In genomic region chr19:19606021-19606420, GRCh38 we compare ENCODE assay signal across 8 cellular contexts. TPM values are rescaled to one million over a fixed set of nuclear protein-coding genes. Genes with fewer than 3 reads are reported as not detected.
DNase-seq lines count a peak whose midpoint lies in the region; ATAC-seq, FAIRE-seq and TF ChIP-seq lines count a peak whose summit lies in the region.
"Had no signal": no experiment of that assay in that cellular context is flagged by ENCODE, and none has a peak within 500 bp of the region (broad histone marks: within the 10 kb centered on the region; RNA-seq: fewer than 3 reads in every experiment).

No MANE protein-coding gene starts in this region.

- SMC1A ChIA-PET in GM12878 (lab: Charles Lee; ENCODE audit: uncharacterized antibody, unreplicated experiment), result interaction anchor here (0.7 to 2.0 kb wide), 2 partner anchors 15 to 74 kb away, joined by 4 to 5 read pairs; no protein-coding TSS in a partner anchor

- H3K79me2 ChIP-seq in HCT116 (ENCODE audit: insufficient read depth, low read length) (peaks cover 8% of the 10 kb centered on the region), GM12878 (ENCODE audit: control insufficient read depth, insufficient read depth, low read length) (peaks cover 1% of the 10 kb centered on the region)

- H3K9me3 ChIP-seq in HCT116 (ENCODE audit: control insufficient read depth in 1 of 2, insufficient read depth in 1 of 2, low read depth in 1 of 2, low read length in 2 of 2) (no peaks in the 10 kb centered on the region), GM12878 (replicated peaks; ENCODE audit: control insufficient read depth, insufficient read depth, low read length) (no peaks in the 10 kb centered on the region)
- H3K9me3 ChIP-seq: thoracic aorta had no signal

- intact Hi-C loops in HCT116 (cut with micrococcal nuclease), result no loop called here
- intact Hi-C loops in GM12878 (cut with micrococcal nuclease; ENCODE audit: unreplicated experiment), result no loop called here

- H3K36me3 ChIP-seq in HCT116 (ENCODE audit: control insufficient read depth in 1 of 2, insufficient read depth in 2 of 2, low read length in 2 of 2) (no peaks in the 10 kb centered on the region; a peak in 1 of 4 replicates), GM12878 (ENCODE audit: control insufficient read depth in 2 of 2, insufficient read depth in 2 of 2, low read length in 1 of 2) (peaks cover 0 to 3% of the 10 kb centered on the region in 2 experiments; a peak in 2 of 4 replicates)
- H3K36me3 ChIP-seq: thoracic aorta had no signal

- in situ Hi-C loops in GM12878 (cut with MboI), result no loop called here

- H2AFZ ChIP-seq in HCT116 (ENCODE audit: low read depth, low read length, poor library complexity, severe bottlenecking) (no peak overlapping the region), GM12878 (ENCODE audit: control insufficient read depth, low read depth, low read length) (no peak overlapping the region)

- no peaks in the 10 kb centered on the region for H4K20me1 ChIP-seq in HCT116 (ENCODE audit: insufficient read depth)
- no peaks in the 10 kb centered on the region for H4K20me1 ChIP-seq in GM12878 (ENCODE audit: control insufficient read depth, insufficient read depth)

- TF ChIP-seq CTCF in HCT116 (IDR thresholded peaks at IDR 0.05 in 2 of 3, conservative IDR thresholded peaks at IDR 0.05 in 1 of 3; ENCODE audit: borderline replicate concordance in 1 of 3, insufficient read depth in 1 of 3, low read depth in 2 of 3, low read length in 2 of 3), result no peak
- no peak for TF ChIP-seq CTCF in RWPE1 (conservative IDR thresholded peaks at IDR 0.05; ENCODE audit: low read depth)
- TF ChIP-seq CTCF in GM12878 (IDR thresholded peaks at IDR 0.05 in 2 of 3, conservative IDR thresholded peaks at IDR 0.05 in 1 of 3; ENCODE audit: control insufficient read depth in 2 of 3, extremely low read depth in 1 of 3, insufficient read depth in 1 of 3, low read depth in 3 of 3, low read length in 3 of 3), result no peak

- no peaks in the 10 kb centered on the region for H3K27me3 ChIP-seq in HCT116 (ENCODE audit: insufficient read depth, low read length)
- no peaks in the 10 kb centered on the region for H3K27me3 ChIP-seq in GM12878 (replicated peaks in 1 of 2; ENCODE audit: control insufficient read depth in 2 of 2, insufficient read depth in 2 of 2, low read length in 1 of 2)

- no TSS peak for BruUV-seq in HCT116 (replicated peaks; lab: Mats Ljungman, UMichigan)
- BruUV-seq in GM12878 (replicated peaks; lab: Mats Ljungman, UMichigan), result no TSS peak

- H3K4me2 ChIP-seq in HCT116 (ENCODE audit: low read length) (peak overlapping the region; percentile 59), GM12878 (ENCODE audit: control insufficient read depth, insufficient read depth) (no peak overlapping the region)

- TF ChIP-seq RAD21 in HCT116 (IDR thresholded peaks at IDR 0.05; ENCODE audit: low read depth), result peak; percentile 20; the same call in 1 of the 2 replicates
- no peak for TF ChIP-seq RAD21 in GM12878 (IDR thresholded peaks at IDR 0.05; ENCODE audit: insufficient read depth, low read depth, low read length)

- CTCF ChIA-PET in HCT116 (lab: Charles Lee), result no interaction called here
- CTCF ChIA-PET in RWPE1 (lab: Yijun Ruan, JAX), result no interaction called here
- CTCF ChIA-PET in GM12878 (lab: Yijun Ruan, JAX), result interaction anchor here (1.2 to 2.2 kb wide), 5 partner anchors 8 to 74 kb away, joined by 3 to 7 read pairs (median 4); no protein-coding TSS in a partner anchor

- no peak for TF ChIP-seq EP300 in GM12878 (IDR thresholded peaks at IDR 0.05; ENCODE audit: borderline replicate concordance in 1 of 2, control insufficient read depth in 1 of 2, low read depth in 2 of 2, low read length in 2 of 2)

- no peak overlapping the region for H3K4me3 ChIP-seq in HCT116 (replicated peaks in 1 of 2; ENCODE audit: low read depth in 1 of 2, low read length in 2 of 2)
- no peak overlapping the region for H3K4me3 ChIP-seq in GM12878
- H3K4me3 ChIP-seq: thoracic aorta had no signal

- RAD21 ChIA-PET in HCT116 (lab: Charles Lee; ENCODE audit: low non-redundant PET in 1 of 2, low total read pairs in 2 of 2, uncharacterized antibody in 2 of 2, unreplicated experiment in 2 of 2), result no interaction called here
- RAD21 ChIA-PET in GM12878 (lab: Charles Lee; ENCODE audit: unreplicated experiment), result interaction anchor here (0.8 to 1.8 kb wide), 3 partner anchors 11 to 74 kb away, joined by 3 to 5 read pairs (median 4); no protein-coding TSS in a partner anchor

- ATAC-seq in HCT116, result peak; percentile 80
- peak; percentile 64 for ATAC-seq in GM12878
- ATAC-seq in HG02759 (IDR thresholded peaks at IDR 0.05; ENCODE audit: unreplicated experiment), result no peak

- H3K4me1 ChIP-seq in HCT116 (ENCODE audit: control insufficient read depth in 1 of 2, insufficient read depth in 2 of 2, low read length in 2 of 2) (peaks cover 26 to 47% of the 10 kb centered on the region in 2 experiments), GM12878 (ENCODE audit: control insufficient read depth, insufficient read depth, low read length) (peaks cover 14% of the 10 kb centered on the region)

- DNase-seq in HCT116 (ENCODE audit: low read depth, low spot score), result peak; percentile 82
- DNase-seq in RWPE1 (ENCODE audit: low spot score), result peak; percentile 87
- DNase-seq in GM12878 (ENCODE audit: low read depth, low spot score), result no peak
- DNase-seq in renal cortical epithelial cell (ENCODE audit: low read depth), result peak; percentile 83
- no peak for DNase-seq in NCI-H2227 (lab: John Stamatoyannopoulos, UW; ENCODE audit: unreplicated experiment)
- DNase-seq in DMS153 treated with DMSO at 0.1 percent for 48 hours (lab: John Stamatoyannopoulos, UW; ENCODE audit: unreplicated experiment), result no peak

- no peak for TF ChIP-seq POLR2A in HCT116 (IDR thresholded peaks at IDR 0.05; ENCODE audit: borderline replicate concordance, extremely low read depth, insufficient read depth, insufficient read length)
- no peak for TF ChIP-seq POLR2A in GM12878 (IDR thresholded peaks at IDR 0.05; ENCODE audit: low read depth, low read length)

- POLR2A ChIA-PET in HCT116 (lab: Charles Lee), result no interaction called here
- POLR2A ChIA-PET in RWPE1 (lab: Yijun Ruan, JAX; ENCODE audit: low non-redundant PET), result no interaction called here
- POLR2A ChIA-PET in GM12878 (lab: Charles Lee), result interaction anchor here (0.6 to 1.5 kb wide), 6 partner anchors 7 to 768 kb away, joined by 3 to 5 read pairs (median 4); no protein-coding TSS in a partner anchor

- WGBS in GM12878 (ENCODE audit: insufficient coverage, insufficient replicate concordance, low lambda C conversion rate, missing lambda C conversion rate), result 69% methylated on average over 1 of the region's 1 CpG

- peak overlapping the region; percentile 22; the same call in 1 of the 2 replicates for H3K9ac ChIP-seq in HCT116 (ENCODE audit: low read length)
- no peak overlapping the region for H3K9ac ChIP-seq in GM12878 (ENCODE audit: control insufficient read depth, insufficient read depth, low read length)

- FAIRE-seq in GM12878 (lab: Jason Lieb, UNC), result no peak

- H3K27ac ChIP-seq in HCT116 (ENCODE audit: low read depth, low read length), result peak overlapping the region; percentile 35
- H3K27ac ChIP-seq in RWPE1, result peak overlapping the region; percentile 67
- peak overlapping the region; percentile 35; the same call in 1 of the 2 replicates for H3K27ac ChIP-seq in GM12878 (ENCODE audit: control insufficient read depth, insufficient read depth)
- H3K27ac ChIP-seq: thoracic aorta had no signal

- no peaks in the 10 kb centered on the region for H3K9me2 ChIP-seq in HCT116 (ENCODE audit: insufficient read depth)

RNA-seq across cellular contexts. Expression of gene PBX4, which starts 12.5 kb away (rescaled TPM):
- total RNA-seq in HCT116 (2021; ENCODE audit: unreplicated experiment), result 11.6 TPM
- polyA plus RNA-seq in HCT116 (2012), result 8.1 and 10.2 TPM in 2 replicates
- total RNA-seq in GM12878 (2013; cell fraction: nucleolus; rRNA removed), result 65.0 and 68.4 TPM in 2 replicates
- total RNA-seq in GM12878 (2014; rRNA removed), result 7.1 and 10.1 TPM in 2 replicates
- 3.9 and 4.4 TPM in 2 replicates for total RNA-seq in GM12878 (2014; rRNA removed; fragmentation: Illumina TruSeq; extraction: Trizol)
- total RNA-seq in GM12878 (2021), result 7.7 and 9.6 TPM in 2 replicates
- polyA plus RNA-seq in GM12878 (2011; ENCODE audit: low read depth), result 1.6 TPM
- polyA plus RNA-seq in GM12878 (2011; rRNA removed), result 12.6 and 15.8 TPM in 2 replicates
- 21.2 and 27.3 TPM in 2 replicates for polyA plus RNA-seq in GM12878 (2011; cell fraction: cytosol; rRNA removed)
- polyA plus RNA-seq in GM12878 (2011; cell fraction: nucleus; rRNA removed), result 40.2 and 55.3 TPM in 2 replicates
- 6.5 and 8.8 TPM in 2 replicates for polyA plus RNA-seq in GM12878 (2012)
- 1.5 and 3.5 TPM in 2 replicates for polyA plus RNA-seq in GM12878 (2014; fragmentation: Illumina TruSeq; extraction: Trizol)
- polyA plus RNA-seq in GM12878 (2014; fragmentation: Nextera tagmentation; extraction: Ambion mirVana), result under 1 TPM; 0.18 to 0.75 TPM
- 17.3 and 18.8 TPM in 2 replicates for polyA plus RNA-seq in GM12878 (2014; rRNA removed)
- polyA plus RNA-seq in GM12878 (2016; fragmentation: Nextera tagmentation; extraction: Ambion mirVana), result 1 to 10 TPM; 2.7 to 4.1 TPM
- polyA minus RNA-seq in GM12878 (2011; rRNA and poly(A)+ RNA removed), result 12.6 and 18.7 TPM in 2 replicates
- polyA minus RNA-seq in GM12878 (2011; cell fraction: cytosol; rRNA and poly(A)+ RNA removed), result 3.2 and 7.9 TPM in 2 replicates
- 11.8 and 20.4 TPM in 2 replicates for polyA minus RNA-seq in GM12878 (2011; cell fraction: nucleus; rRNA and poly(A)+ RNA removed)
- total RNA-seq in renal cortical epithelial cell, result 1.7 and 2.6 TPM in 2 replicates
- total RNA-seq: thoracic aorta had no signal

RNA-seq across cellular contexts. Expression of gene LPAR2, which starts 22.0 kb away (rescaled TPM):
- total RNA-seq in HCT116 (2021; ENCODE audit: unreplicated experiment), result 28.2 TPM
- polyA plus RNA-seq in HCT116 (2012), result 33.0 and 41.7 TPM in 2 replicates
- 72.5 and 74.5 TPM in 2 replicates for total RNA-seq in GM12878 (2013; cell fraction: nucleolus; rRNA removed)
- total RNA-seq in GM12878 (2014; rRNA removed), result 9.4 and 11.3 TPM in 2 replicates
- total RNA-seq in GM12878 (2014; rRNA removed; fragmentation: Illumina TruSeq; extraction: Trizol), result 5.0 and 6.3 TPM in 2 replicates
- total RNA-seq in GM12878 (2021), result 19.0 and 22.9 TPM in 2 replicates
- polyA plus RNA-seq in GM12878 (2011; ENCODE audit: low read depth), result 13.9 TPM
- polyA plus RNA-seq in GM12878 (2011; rRNA removed), result 6.6 and 9.0 TPM in 2 replicates
- 13.3 and 17.0 TPM in 2 replicates for polyA plus RNA-seq in GM12878 (2011; cell fraction: cytosol; rRNA removed)
- 116 and 130 TPM in 2 replicates for polyA plus RNA-seq in GM12878 (2011; cell fraction: nucleus; rRNA removed)
- polyA plus RNA-seq in GM12878 (2012), result 19.2 and 19.8 TPM in 2 replicates
- polyA plus RNA-seq in GM12878 (2014; fragmentation: Illumina TruSeq; extraction: Trizol), result 8.6 and 12.6 TPM in 2 replicates
- 1 to 10 TPM in 1 of 2 experiments, under 1 TPM in 1; 0.98 to 3.2 TPM for polyA plus RNA-seq in GM12878 (2014; fragmentation: Nextera tagmentation; extraction: Ambion mirVana)
- polyA plus RNA-seq in GM12878 (2014; rRNA removed), result 17.3 and 23.8 TPM in 2 replicates
- 10 to 100 TPM in 1 of 2 experiments, 1 to 10 TPM in 1; 8.5 to 12.0 TPM for polyA plus RNA-seq in GM12878 (2016; fragmentation: Nextera tagmentation; extraction: Ambion mirVana)
- 6.9 and 11.5 TPM in 2 replicates for polyA minus RNA-seq in GM12878 (2011; rRNA and poly(A)+ RNA removed)
- polyA minus RNA-seq in GM12878 (2011; cell fraction: cytosol; rRNA and poly(A)+ RNA removed), result 4.7 and 6.7 TPM in 2 replicates
- 9.2 and 13.2 TPM in 2 replicates for polyA minus RNA-seq in GM12878 (2011; cell fraction: nucleus; rRNA and poly(A)+ RNA removed)
- 8.5 and 14.9 TPM in 2 replicates for total RNA-seq in renal cortical epithelial cell

RNA-seq across cellular contexts. Expression of gene GMIP, which starts 37.4 kb away (rescaled TPM):
- 16.3 TPM for total RNA-seq in HCT116 (2021; ENCODE audit: unreplicated experiment)
- polyA plus RNA-seq in HCT116 (2012), result 13.1 and 13.7 TPM in 2 replicates
- total RNA-seq in GM12878 (2013; cell fraction: nucleolus; rRNA removed), result 61.6 and 65.3 TPM in 2 replicates
- total RNA-seq in GM12878 (2014; rRNA removed), result 35.1 and 39.6 TPM in 2 replicates
- 10.9 and 11.9 TPM in 2 replicates for total RNA-seq in GM12878 (2014; rRNA removed; fragmentation: Illumina TruSeq; extraction: Trizol)
- total RNA-seq in GM12878 (2021), result 58.4 and 63.5 TPM in 2 replicates
- polyA plus RNA-seq in GM12878 (2011; ENCODE audit: low read depth), result 16.4 TPM
- polyA plus RNA-seq in GM12878 (2011; rRNA removed), result 6.0 and 10.0 TPM in 2 replicates
- polyA plus RNA-seq in GM12878 (2011; cell fraction: cytosol; rRNA removed), result 14.1 and 15.4 TPM in 2 replicates
- 72.6 and 88.7 TPM in 2 replicates for polyA plus RNA-seq in GM12878 (2011; cell fraction: nucleus; rRNA removed)
- 43.1 and 45.9 TPM in 2 replicates for polyA plus RNA-seq in GM12878 (2012)
- 16.3 and 20.0 TPM in 2 replicates for polyA plus RNA-seq in GM12878 (2014; fragmentation: Illumina TruSeq; extraction: Trizol)
- 1 to 10 TPM; 1.5 to 2.8 TPM for polyA plus RNA-seq in GM12878 (2014; fragmentation: Nextera tagmentation; extraction: Ambion mirVana)
- 32.9 and 39.9 TPM in 2 replicates for polyA plus RNA-seq in GM12878 (2014; rRNA removed)
- 10 to 100 TPM; 24.7 to 30.9 TPM for polyA plus RNA-seq in GM12878 (2016; fragmentation: Nextera tagmentation; extraction: Ambion mirVana)
- polyA minus RNA-seq in GM12878 (2011; rRNA and poly(A)+ RNA removed), result 17.5 and 19.3 TPM in 2 replicates
- 14.8 and 15.9 TPM in 2 replicates for polyA minus RNA-seq in GM12878 (2011; cell fraction: cytosol; rRNA and poly(A)+ RNA removed)
- polyA minus RNA-seq in GM12878 (2011; cell fraction: nucleus; rRNA and poly(A)+ RNA removed), result 14.1 and 26.4 TPM in 2 replicates
- total RNA-seq in renal cortical epithelial cell, result 15.8 and 18.7 TPM in 2 replicates

RNA-seq across cellular contexts. Expression of gene ATP13A1, which starts 57.5 kb away (rescaled TPM):
- total RNA-seq in HCT116 (2021; ENCODE audit: unreplicated experiment), result 73.7 TPM
- 60.8 and 78.1 TPM in 2 replicates for polyA plus RNA-seq in HCT116 (2012)
- 216 and 273 TPM in 2 replicates for total RNA-seq in GM12878 (2013; cell fraction: nucleolus; rRNA removed)
- total RNA-seq in GM12878 (2014; rRNA removed), result 33.1 and 38.1 TPM in 2 replicates
- 12.9 and 17.4 TPM in 2 replicates for total RNA-seq in GM12878 (2014; rRNA removed; fragmentation: Illumina TruSeq; extraction: Trizol)
- 90.3 and 91.0 TPM in 2 replicates for total RNA-seq in GM12878 (2021)
- polyA plus RNA-seq in GM12878 (2011; ENCODE audit: low read depth), result 23.1 TPM
- 14.0 and 21.4 TPM in 2 replicates for polyA plus RNA-seq in GM12878 (2011; rRNA removed)
- 32.9 and 38.0 TPM in 2 replicates for polyA plus RNA-seq in GM12878 (2011; cell fraction: cytosol; rRNA removed)
- 424 and 553 TPM in 2 replicates for polyA plus RNA-seq in GM12878 (2011; cell fraction: nucleus; rRNA removed)
- 57.4 and 58.7 TPM in 2 replicates for polyA plus RNA-seq in GM12878 (2012)
- 13.1 and 21.1 TPM in 2 replicates for polyA plus RNA-seq in GM12878 (2014; fragmentation: Illumina TruSeq; extraction: Trizol)
- 1 to 10 TPM in 1 of 2 experiments, under 1 TPM in 1; 0.37 to 1.4 TPM for polyA plus RNA-seq in GM12878 (2014; fragmentation: Nextera tagmentation; extraction: Ambion mirVana)
- polyA plus RNA-seq in GM12878 (2014; rRNA removed), result 51.7 and 68.6 TPM in 2 replicates
- 10 to 100 TPM; 67.8 to 74.3 TPM for polyA plus RNA-seq in GM12878 (2016; fragmentation: Nextera tagmentation; extraction: Ambion mirVana)
- 72.7 and 99.8 TPM in 2 replicates for polyA minus RNA-seq in GM12878 (2011; rRNA and poly(A)+ RNA removed)
- polyA minus RNA-seq in GM12878 (2011; cell fraction: cytosol; rRNA and poly(A)+ RNA removed), result 31.8 and 45.4 TPM in 2 replicates
- polyA minus RNA-seq in GM12878 (2011; cell fraction: nucleus; rRNA and poly(A)+ RNA removed), result 139 and 201 TPM in 2 replicates
- total RNA-seq in renal cortical epithelial cell, result 88.0 and 171 TPM in 2 replicates

Comparison
In these comparisons a context has a peak if more than half of its experiments do, and no peak if none do; other contexts are left out.
1. DNase-seq: peak in HCT116 (single experiment), RWPE1 (single experiment) and renal cortical epithelial cell (single experiment); none in GM12878 (single experiment), NCI-H2227 (single experiment) and DMS153 treated with DMSO at 0.1 percent for 48 hours (single experiment).
2. Of the 18 proteins assayed by ChIP-seq in both GM12878 and HCT116: peak only in GM12878: none; only in HCT116: ATF3, CBX3, CEBPB, JUND, MAX, POLR2AphosphoS5 and 4 more; in both: none; in neither: 8.
3. Peak in every context shown above with its lines, with median percentiles within 50 percentile points of each other: H3K27ac ChIP-seq.